In genomic region chr20:32407131-32407760, GRCh38 we compare ENCODE assay signal across 8 cellular contexts.
DNase-seq lines count a peak whose midpoint lies in the region.
"Not testable (repeated sequence)": the region's sequence is repeated elsewhere in the genome, so short reads cannot be mapped to it uniquely, and the experiment has no call there.

No MANE protein-coding gene starts in this region.

- H3K27me3 Mint-ChIP-seq in stimulated activated naive CD8-positive, alpha-beta T cell treated with anti-CD3 and anti-CD28 coated beads, Interleukin-15, Interleukin-2, amounts not matched to agents 100 ng/mL and 50 ng/mL, for 24 hours = not testable (repeated sequence)

- H3K4me3 Mint-ChIP-seq in stimulated activated naive CD8-positive, alpha-beta T cell treated with anti-CD3 and anti-CD28 coated beads, Interleukin-15, Interleukin-2, amounts not matched to agents 100 ng/mL and 50 ng/mL, for 24 hours = peak overlapping the region; percentile 57

- peaks cover 59% of the 10 kb centered on the region for H3K4me1 Mint-ChIP-seq in stimulated activated naive CD8-positive, alpha-beta T cell treated with anti-CD3 and anti-CD28 coated beads, Interleukin-15, Interleukin-2, amounts not matched to agents 100 ng/mL and 50 ng/mL, for 24 hours (ENCODE audit: low read depth)

- DNase-seq in Kasumi-1 (lab: John Stamatoyannopoulos, UW) = peak; percentile 51 to 63
- peak; percentile 64 to 65 for DNase-seq in activated CD4-positive, alpha-beta T cell treated with anti-CD3 and anti-CD28 coated beads for 4 hours
- DNase-seq in activated CD8-positive, alpha-beta memory T cell treated with anti-CD3 and anti-CD28 coated beads, Interleukin-2, amount 50 U/mL, for 4 hours = peak; percentile 67
- DNase-seq in activated gamma-delta T cell treated with Interleukin-2 at 50 U/mL for 16 hours = peak; percentile 50
- peak; percentile 39 for DNase-seq in effector CD8-positive, alpha-beta T cell (lab: John Stamatoyannopoulos, UW)
- peak; percentile 75 for DNase-seq in stimulated activated CD4-positive, alpha-beta T cell treated with anti-CD3 and anti-CD28 coated beads, Interleukin-15, amount 100 ng/mL, for 24 hours
- peak; percentile 36 for DNase-seq in stimulated activated CD8-positive, alpha-beta memory T cell treated with anti-CD3 and anti-CD28 coated beads, Interleukin-12 subunit alpha, Interleukin-12 subunit beta, amount 100 ng/mL, for 4 hours (ENCODE audit: low read depth)

- peak overlapping the region; percentile 82 for H3K27ac Mint-ChIP-seq in stimulated activated naive CD8-positive, alpha-beta T cell treated with anti-CD3 and anti-CD28 coated beads, Interleukin-15, Interleukin-2, amounts not matched to agents 100 ng/mL and 50 ng/mL, for 24 hours

- not testable (repeated sequence) for H3K9me3 Mint-ChIP-seq in stimulated activated naive CD8-positive, alpha-beta T cell treated with anti-CD3 and anti-CD28 coated beads, Interleukin-15, Interleukin-2, amounts not matched to agents 100 ng/mL and 50 ng/mL, for 24 hours

- peaks cover 44% of the 10 kb centered on the region for H3K36me3 Mint-ChIP-seq in stimulated activated naive CD8-positive, alpha-beta T cell treated with anti-CD3 and anti-CD28 coated beads, Interleukin-15, Interleukin-2, amounts not matched to agents 100 ng/mL and 50 ng/mL, for 24 hours (ENCODE audit: low read depth)

Comparison
In these comparisons a context has a peak if more than half of its experiments do, and no peak if none do; other contexts are left out.
1. Peak in every context shown above with its lines: DNase-seq.